8 cellular contexts compared by ENCODE assay signal in the genomic region with DNA sequence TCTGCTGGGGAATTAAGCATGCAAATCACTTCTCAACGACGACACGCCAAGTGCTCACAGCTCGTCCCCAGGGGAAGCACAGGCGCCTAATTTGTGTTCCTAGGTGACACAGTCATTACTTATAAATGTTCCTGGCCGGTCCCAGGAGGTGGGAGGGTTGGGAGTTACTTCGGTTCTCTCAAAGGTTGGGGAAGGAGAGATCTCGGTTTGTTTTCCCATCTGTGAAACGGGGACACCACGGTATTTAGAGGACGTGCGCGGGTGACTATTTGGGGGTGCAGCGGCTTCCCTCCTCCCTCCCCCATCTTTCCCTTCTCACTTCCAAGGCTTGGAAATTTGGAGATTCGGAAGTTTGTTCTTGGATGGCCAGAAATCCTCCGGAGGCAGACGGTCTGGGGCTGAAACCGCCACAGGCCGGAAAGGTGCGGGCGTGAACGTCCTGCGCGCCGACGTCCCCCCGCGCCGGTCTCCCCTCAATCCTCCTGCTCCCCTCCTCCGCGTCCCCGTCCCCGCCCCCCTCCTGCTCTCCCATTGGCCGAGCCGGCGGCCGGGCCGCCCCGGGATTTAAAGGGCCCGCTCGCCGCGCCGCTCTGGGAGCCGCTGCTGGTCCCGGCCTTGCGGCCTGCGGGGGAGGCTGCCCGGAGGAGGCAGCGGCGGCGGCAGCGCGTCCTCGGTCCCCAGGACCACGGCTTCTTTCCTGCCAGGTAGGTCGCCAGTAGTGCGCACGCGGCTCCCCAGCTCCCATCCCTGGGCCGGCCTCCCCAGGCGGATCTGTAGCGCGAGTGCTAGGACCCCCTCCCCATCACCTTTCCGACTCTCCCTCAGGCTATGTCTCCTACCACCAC. TPM values are rescaled to one million over a fixed set of nuclear protein-coding genes. Genes with fewer than 3 reads are reported as not detected.
A peak's percentile ranks its signal among the peaks of the same experiment; 100 is the strongest.
DNase-seq lines count a peak whose midpoint lies in the region; ATAC-seq and TF ChIP-seq lines count a peak whose summit lies in the region.

A gene (plus strand): TSS at position 593 of the 845 bp plus-strand sequence. CDS start 829 bp downstream, outside the sequence.

- intact Hi-C loops in mucosa of descending colon (cut with DNase I, micrococcal nuclease) = no loop called here

- H3K4me1 Mint-ChIP-seq in endothelial cell (ENCODE audit: unreplicated experiment) = no peaks in the 10 kb centered on the region

- no peaks in the 10 kb centered on the region for H3K9me3 Mint-ChIP-seq in endothelial cell (ENCODE audit: unreplicated experiment)

- CTCF ChIA-PET in AG04449 (lab: Yijun Ruan, JAX) = no interaction called here

- H3K36me3 Mint-ChIP-seq in endothelial cell (ENCODE audit: low read depth, unreplicated experiment) = peaks cover 4% of the 10 kb centered on the region

- ATAC-seq in GM18909 (IDR thresholded peaks at IDR 0.05; ENCODE audit: poor library complexity, unreplicated experiment) = peak; percentile 86
- ATAC-seq in HG03280 (IDR thresholded peaks at IDR 0.05; ENCODE audit: unreplicated experiment) = peak; percentile 91
- peak; percentile 96 for ATAC-seq in mucosa of descending colon

- no peak within 1 kb of the TSS for H3K27ac Mint-ChIP-seq in endothelial cell (ENCODE audit: unreplicated experiment)

- H3K9me3 ChIP-seq in mucosa of descending colon = no peaks in the 10 kb centered on the region

- TF ChIP-seq CTCF in AG04449 (IDR thresholded peaks at IDR 0.05; ENCODE audit: insufficient read depth, low read length, missing control alignments) = no peak
- no peak for TF ChIP-seq CTCF in endothelial cell (IDR thresholded peaks at IDR 0.05; ENCODE audit: unreplicated experiment)
- no peak for TF ChIP-seq CTCF in mucosa of descending colon (IDR thresholded peaks at IDR 0.05)

- H3K4me1 ChIP-seq in mucosa of descending colon (ENCODE audit: low read depth) = no peaks in the 10 kb centered on the region

- peak within 1 kb of the TSS; percentile 90 for H3K4me3 Mint-ChIP-seq in endothelial cell (ENCODE audit: unreplicated experiment)

- no peaks in the 10 kb centered on the region for H3K36me3 ChIP-seq in mucosa of descending colon (ENCODE audit: low read depth)

- H3K4me3 ChIP-seq in AG04449 (ENCODE audit: low read depth, low read length) (peak within 1 kb of the TSS; percentile 72), mucosa of descending colon (peak within 1 kb of the TSS; percentile 32)

- POLR2A ChIA-PET in AG04449 (lab: Yijun Ruan, JAX) = interaction anchor here (0.7 kb wide), 1 partner anchor 13 kb away, joined by 3 read pairs; a partner anchor contains a TSS

- DNase-seq in AG04449 (ENCODE audit: low read depth, low spot score) = no peak
- DNase-seq in NOMO-1 treated with DMSO at 0.1 percent for 48 hours (lab: John Stamatoyannopoulos, UW; ENCODE audit: unreplicated experiment) = peak; percentile 51
- peak; percentile 42 for DNase-seq in activated CD8-positive, alpha-beta memory T cell treated with anti-CD3 and anti-CD28 coated beads, Interleukin-2, amount 50 U/mL, for 1 hour (ENCODE audit: extremely low read depth)
- peak; percentile 67 for DNase-seq in endothelial cell (ENCODE audit: low spot score)
- DNase-seq in mucosa of descending colon = peak; percentile 83 to 89 (median 89)
- peak; percentile 46 to 62 for DNase-seq in stimulated activated CD8-positive, alpha-beta memory T cell treated with anti-CD3 and anti-CD28 coated beads, Interleukin-4, amount 100 ng/mL, for 1 hour (ENCODE audit: low read depth in 2 of 2, low spot score in 1 of 2)

- peaks cover 3% of the 10 kb centered on the region for H3K27me3 Mint-ChIP-seq in endothelial cell (ENCODE audit: unreplicated experiment)

RNA-seq across cellular contexts. Expression of the gene that starts here (rescaled TPM):
- total RNA-seq in endothelial cell (ENCODE audit: unreplicated experiment) = 9.4 TPM
- total RNA-seq in mucosa of descending colon = 1 to 10 TPM; 3.9 to 9.2 (median 6.3) TPM
